Comparison of ENCODE assay signal across 1 cellular context in the genomic region with DNA sequence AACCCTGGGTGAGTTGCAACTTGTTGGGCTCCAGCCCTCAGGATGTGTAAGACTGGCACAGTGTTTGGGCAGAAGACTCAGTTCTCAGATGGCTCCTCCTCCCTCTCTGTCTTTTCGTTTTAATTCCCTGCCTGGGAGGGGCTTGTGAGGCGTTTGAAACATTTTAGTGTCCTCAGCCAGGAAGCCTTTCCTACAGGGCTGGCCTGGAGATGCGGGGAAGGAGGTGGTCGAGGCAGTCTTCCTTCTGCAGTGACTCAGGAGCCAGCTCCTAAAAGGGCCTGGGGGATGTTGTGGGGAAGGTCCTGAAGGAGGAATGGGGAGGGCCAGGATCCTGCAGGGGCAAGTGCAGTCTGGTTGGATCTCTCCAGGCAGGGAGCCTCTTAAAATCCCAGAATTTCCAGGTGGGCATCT.
TF ChIP-seq lines count a peak whose summit lies in the region.

No MANE protein-coding gene starts in this region.

TF ChIP-seq in H1, 55 proteins besides CTCF, POLR2A, EP300 and RAD21:
- TF ChIP-seq SP2 (IDR thresholded peaks at IDR 0.05; ENCODE audit: low read length): no peak
- no peak for TF ChIP-seq PHF8 (conservative IDR thresholded peaks at IDR 0.05; ENCODE audit: low read depth, low read length)
- TF ChIP-seq GABPA (IDR thresholded peaks at IDR 0.05; ENCODE audit: borderline replicate concordance, insufficient read depth, low read length): no peak
- TF ChIP-seq CTBP2 (IDR thresholded peaks at IDR 0.05; ENCODE audit: borderline replicate concordance, insufficient read depth, insufficient read length, low read length): no peak
- no peak for TF ChIP-seq NRF1 (IDR thresholded peaks at IDR 0.05; ENCODE audit: low read depth, low read length)
- TF ChIP-seq CEBPB (IDR thresholded peaks at IDR 0.05; ENCODE audit: low read depth, low read length): no peak
- no peak for TF ChIP-seq SP4 (IDR thresholded peaks at IDR 0.05; ENCODE audit: low read length)
- TF ChIP-seq KDM1A (IDR thresholded peaks at IDR 0.05; ENCODE audit: borderline replicate concordance, low read length): no peak
- TF ChIP-seq KDM5A (IDR thresholded peaks at IDR 0.05; ENCODE audit: low read length): no peak
- TF ChIP-seq KDM4A (IDR thresholded peaks at IDR 0.05; ENCODE audit: low read depth, low read length, severe bottlenecking): no peak
- no peak for TF ChIP-seq ZNF274 (IDR thresholded peaks at IDR 0.05; ENCODE audit: borderline replicate concordance, extremely low read depth, low read length)
- no peak for TF ChIP-seq SAP30 (IDR thresholded peaks at IDR 0.05; ENCODE audit: insufficient read depth, insufficient replicate concordance, low read length)
